In the genomic region with DNA sequence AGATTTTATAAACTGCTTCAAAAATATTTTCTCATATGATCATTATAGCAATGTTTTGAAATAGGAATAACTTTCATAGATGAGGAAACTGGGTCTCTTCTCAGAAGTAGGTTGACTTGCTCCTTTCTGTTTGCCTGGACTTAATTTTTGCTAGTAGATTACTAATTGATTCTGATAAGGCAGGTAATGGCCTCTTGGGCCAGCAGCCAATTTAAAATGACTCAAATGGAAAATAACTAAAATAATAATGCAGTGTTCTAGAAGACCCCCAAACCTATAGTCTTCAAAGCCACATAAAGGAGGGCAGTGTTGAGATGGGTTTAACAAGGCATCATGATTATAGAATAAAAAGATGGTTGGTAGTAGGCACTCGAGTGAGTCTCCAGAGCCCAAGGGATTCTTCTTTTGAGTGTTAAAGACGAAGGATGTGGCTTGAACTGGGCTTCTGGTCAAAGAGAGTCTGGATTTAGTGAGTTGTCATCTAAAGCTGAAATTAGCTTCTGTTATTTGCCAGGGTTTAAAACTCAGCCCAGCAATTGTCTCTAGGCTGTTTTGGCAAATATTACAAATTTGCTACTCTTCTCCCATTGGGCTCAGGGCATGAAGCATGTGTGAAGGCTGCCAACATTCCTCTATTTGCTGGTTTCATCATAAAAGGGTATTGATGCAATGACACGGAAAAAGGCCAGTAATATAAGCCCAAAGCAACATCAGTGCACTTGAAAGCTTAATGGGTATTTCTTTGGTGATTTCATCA, we compare ENCODE assay signal across 1 cellular context.
TF ChIP-seq lines count a peak whose summit lies in the region.

No MANE protein-coding gene starts in this region.

TF ChIP-seq in SK-N-SH treated with all-trans-retinoic acid at 6 μM for 48 hours, 23 proteins besides CTCF, POLR2A, EP300 and RAD21 (continued from another document):
- TF ChIP-seq, protein P1, sequence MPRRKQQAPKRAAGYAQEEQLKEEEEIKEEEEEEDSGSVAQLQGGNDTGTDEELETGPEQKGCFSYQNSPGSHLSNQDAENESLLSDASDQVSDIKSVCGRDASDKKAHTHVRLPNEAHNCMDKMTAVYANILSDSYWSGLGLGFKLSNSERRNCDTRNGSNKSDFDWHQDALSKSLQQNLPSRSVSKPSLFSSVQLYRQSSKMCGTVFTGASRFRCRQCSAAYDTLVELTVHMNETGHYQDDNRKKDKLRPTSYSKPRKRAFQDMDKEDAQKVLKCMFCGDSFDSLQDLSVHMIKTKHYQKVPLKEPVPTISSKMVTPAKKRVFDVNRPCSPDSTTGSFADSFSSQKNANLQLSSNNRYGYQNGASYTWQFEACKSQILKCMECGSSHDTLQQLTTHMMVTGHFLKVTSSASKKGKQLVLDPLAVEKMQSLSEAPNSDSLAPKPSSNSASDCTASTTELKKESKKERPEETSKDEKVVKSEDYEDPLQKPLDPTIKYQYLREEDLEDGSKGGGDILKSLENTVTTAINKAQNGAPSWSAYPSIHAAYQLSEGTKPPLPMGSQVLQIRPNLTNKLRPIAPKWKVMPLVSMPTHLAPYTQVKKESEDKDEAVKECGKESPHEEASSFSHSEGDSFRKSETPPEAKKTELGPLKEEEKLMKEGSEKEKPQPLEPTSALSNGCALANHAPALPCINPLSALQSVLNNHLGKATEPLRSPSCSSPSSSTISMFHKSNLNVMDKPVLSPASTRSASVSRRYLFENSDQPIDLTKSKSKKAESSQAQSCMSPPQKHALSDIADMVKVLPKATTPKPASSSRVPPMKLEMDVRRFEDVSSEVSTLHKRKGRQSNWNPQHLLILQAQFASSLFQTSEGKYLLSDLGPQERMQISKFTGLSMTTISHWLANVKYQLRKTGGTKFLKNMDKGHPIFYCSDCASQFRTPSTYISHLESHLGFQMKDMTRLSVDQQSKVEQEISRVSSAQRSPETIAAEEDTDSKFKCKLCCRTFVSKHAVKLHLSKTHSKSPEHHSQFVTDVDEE (CRISPR knock-in tag; IDR thresholded peaks at IDR 0.05): peak; percentile 43; the same call in 1 of the 2 replicates
- TF ChIP-seq ISL1 (CRISPR knock-in tag; IDR thresholded peaks at IDR 0.05) (peak; percentile 95), BACH2 (CRISPR knock-in tag; IDR thresholded peaks at IDR 0.05; ENCODE audit: borderline replicate concordance) (no peak)
- TF ChIP-seq, protein P2, sequence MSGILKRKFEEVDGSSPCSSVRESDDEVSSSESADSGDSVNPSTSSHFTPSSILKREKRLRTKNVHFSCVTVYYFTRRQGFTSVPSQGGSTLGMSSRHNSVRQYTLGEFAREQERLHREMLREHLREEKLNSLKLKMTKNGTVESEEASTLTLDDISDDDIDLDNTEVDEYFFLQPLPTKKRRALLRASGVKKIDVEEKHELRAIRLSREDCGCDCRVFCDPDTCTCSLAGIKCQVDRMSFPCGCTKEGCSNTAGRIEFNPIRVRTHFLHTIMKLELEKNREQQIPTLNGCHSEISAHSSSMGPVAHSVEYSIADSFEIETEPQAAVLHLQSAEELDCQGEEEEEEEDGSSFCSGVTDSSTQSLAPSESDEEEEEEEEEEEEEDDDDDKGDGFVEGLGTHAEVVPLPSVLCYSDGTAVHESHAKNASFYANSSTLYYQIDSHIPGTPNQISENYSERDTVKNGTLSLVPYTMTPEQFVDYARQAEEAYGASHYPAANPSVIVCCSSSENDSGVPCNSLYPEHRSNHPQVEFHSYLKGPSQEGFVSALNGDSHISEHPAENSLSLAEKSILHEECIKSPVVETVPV (CRISPR knock-in tag; IDR thresholded peaks at IDR 0.05): peak; percentile 20; the same call in 1 of the 2 replicates
